ENCODE assay signal across 9 cellular contexts in genomic region chr20:37519508-37520416, GRCh38. TPM values are rescaled to one million over a fixed set of nuclear protein-coding genes. Genes with fewer than 3 reads are reported as not detected.
DNase-seq lines count a peak whose midpoint lies in the region; ATAC-seq and TF ChIP-seq lines count a peak whose summit lies in the region.
"Had no signal": no experiment of that assay in that cellular context is flagged by ENCODE, and none has a peak within 500 bp of the region (broad histone marks: within the 10 kb centered on the region; RNA-seq: fewer than 3 reads in every experiment).

No MANE protein-coding gene starts in this region.

- peaks cover 28% of the 10 kb centered on the region for H3K36me3 ChIP-seq in DND-41 (ENCODE audit: insufficient read depth, low read length)

- H3K27me3 ChIP-seq in DND-41 (ENCODE audit: insufficient read depth, low read length, poor library complexity): no peaks in the 10 kb centered on the region

- no peaks in the 10 kb centered on the region for H3K9me3 ChIP-seq in DND-41 (ENCODE audit: insufficient read depth, low read length, severe bottlenecking)

- ATAC-seq in DND-41 (ENCODE audit: insufficient read depth, low read depth) (0 out of 3 replicates have a peak, but pooled peaks have one; percentile 24), HG02938 (IDR thresholded peaks at IDR 0.05; ENCODE audit: unreplicated experiment) (no peak), HG03442 (IDR thresholded peaks at IDR 0.05; ENCODE audit: unreplicated experiment) (no peak)

- peaks cover 56% of the 10 kb centered on the region for H4K20me1 ChIP-seq in DND-41 (ENCODE audit: insufficient read depth, low read length)

- H3K4me1 Mint-ChIP-seq in nephron: peaks cover 71% of the 10 kb centered on the region

- H3K79me2 ChIP-seq in DND-41 (ENCODE audit: insufficient read depth, low read length): peaks cover 46% of the 10 kb centered on the region

- H3K4me3 Mint-ChIP-seq in nephron: peak overlapping the region; percentile 88 to 99 (median 89)

- no peak overlapping the region for H3K9ac ChIP-seq in DND-41 (ENCODE audit: low read depth, low read length)

- H2AFZ ChIP-seq in DND-41 (ENCODE audit: low read depth, low read length): no peak overlapping the region

- no peak overlapping the region for H3K4me2 ChIP-seq in DND-41 (ENCODE audit: insufficient read depth, low read length)

- no peaks in the 10 kb centered on the region for H3K27me3 Mint-ChIP-seq in nephron (ENCODE audit: low read depth)

- H3K9me3 Mint-ChIP-seq in nephron: no peaks in the 10 kb centered on the region

- H3K27ac ChIP-seq in DND-41 (ENCODE audit: low read length): no peak overlapping the region
- peak overlapping the region; percentile 90 for H3K27ac ChIP-seq in caudate nucleus (ENCODE audit: low read depth, low read length)

- H3K27ac Mint-ChIP-seq in nephron: peak overlapping the region; percentile 87 to 89 (median 88)

- peaks cover 56% of the 10 kb centered on the region for H3K36me3 Mint-ChIP-seq in nephron (ENCODE audit: low read depth)

- TF ChIP-seq CTCF in DND-41 (IDR thresholded peaks at IDR 0.05; ENCODE audit: borderline replicate concordance, extremely low read depth, low read length, poor library complexity, severe bottlenecking): no peak
- TF ChIP-seq CTCF in nephron (IDR thresholded peaks at IDR 0.05; ENCODE audit: unreplicated experiment in 3 of 3): no peak

- H3K4me3 ChIP-seq in DND-41 (ENCODE audit: low read depth in 1 of 2, low read length in 2 of 2): no peak overlapping the region

- peaks cover 2% of the 10 kb centered on the region for H3K4me1 ChIP-seq in DND-41 (ENCODE audit: insufficient read depth, low read length)

- no peak for DNase-seq in DND-41
- peak; percentile 71 for DNase-seq in NCI-H2107 (lab: John Stamatoyannopoulos, UW)
- DNase-seq in caudate nucleus (lab: John Stamatoyannopoulos, UW): peak in 10 of 61 donors; percentile 7 to 35 (median 20)
- no peak for DNase-seq in cerebellum (ENCODE audit: low spot score)
- DNase-seq in amniotic stem cell (lab: John Stamatoyannopoulos, UW): no peak

RNA-seq across cellular contexts. Expression of gene NNAT, which starts 1.3 kb away (rescaled TPM):
- total RNA-seq in cerebellum: 629 TPM
- total RNA-seq: NCI-H460 had no signal

RNA-seq across cellular contexts. Expression of gene BLCAP, which starts 7.9 kb away (rescaled TPM):
- 107 TPM for total RNA-seq in cerebellum
